Comparison of ENCODE assay signal across 21 cellular contexts in the genomic region with DNA sequence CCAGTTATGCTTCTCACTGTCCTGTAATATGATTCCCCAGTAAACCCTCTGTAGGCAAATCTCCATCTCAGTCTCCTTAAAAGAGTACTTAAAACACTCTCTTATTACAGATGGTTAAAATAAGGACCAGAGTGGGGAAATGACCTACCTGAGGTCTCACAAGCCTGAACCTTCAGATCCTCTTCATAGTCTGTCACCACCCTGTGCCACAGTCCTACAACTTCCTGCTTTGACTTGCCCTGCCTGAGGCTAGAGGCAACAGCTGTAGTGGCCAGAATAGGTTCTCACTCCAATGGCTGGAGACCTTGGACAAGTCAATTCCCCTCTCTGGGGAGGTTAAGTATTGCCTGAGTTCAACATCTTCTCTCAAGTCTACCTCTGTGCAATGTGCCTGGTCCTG. TPM values are rescaled to one million over a fixed set of nuclear protein-coding genes. Genes with fewer than 3 reads are reported as not detected.
DNase-seq lines count a peak whose midpoint lies in the region; ATAC-seq and TF ChIP-seq lines count a peak whose summit lies in the region.
"Had no signal": no experiment of that assay in that cellular context is flagged by ENCODE, and none has a peak within 500 bp of the region (broad histone marks: within the 10 kb centered on the region; RNA-seq: fewer than 3 reads in every experiment).

No MANE protein-coding gene starts in this region.

- H3K79me2 ChIP-seq in PC-3 (ENCODE audit: low read length): no peaks in the 10 kb centered on the region
- H3K79me2 ChIP-seq: parathyroid adenoma had no signal

- no peaks in the 10 kb centered on the region for H3K27me3 Mint-ChIP-seq in effector memory CD8-positive, alpha-beta T cell
- H3K27me3 Mint-ChIP-seq: memory B cell, T-helper 17 cell had no signal

- H3K9ac ChIP-seq in PC-3 (ENCODE audit: low read length): no peak overlapping the region
- H3K9ac ChIP-seq: parathyroid adenoma had no signal

- no peaks in the 10 kb centered on the region for H3K36me3 Mint-ChIP-seq in effector memory CD8-positive, alpha-beta T cell (ENCODE audit: insufficient read depth)

- CTCF ChIA-PET in PC-3 (lab: Charles Lee): no interaction called here

- H3K4me2 ChIP-seq in PC-3 (ENCODE audit: low read length): no peak overlapping the region

- H3F3A ChIP-seq in PC-3 (ENCODE audit: low read length, unreplicated experiment): no peaks in the 10 kb centered on the region

- peak; percentile 52 to 64 for DNase-seq in AML-193 (lab: John Stamatoyannopoulos, UW)
- DNase-seq in GM12865 (ENCODE audit: low read depth): peak; percentile 28
- DNase-seq in PC-3: no peak
- DNase-seq in effector memory CD8-positive, alpha-beta T cell: no peak
- no peak for DNase-seq in sciatic nerve (ENCODE audit: low spot score)
- DNase-seq in effector CD4-positive, alpha-beta T cell: no peak
- DNase-seq in dedifferentiated amniotic fluid mesenchymal stem cell (ENCODE audit: extremely low spot score): no peak
- DNase-seq: activated CD4-positive, CD25-positive, alpha-beta regulatory T cell; COR-L47; dorsolateral prefrontal cortex; H7; head of caudate nucleus; KG1; naive thymus-derived CD4-positive, alpha-beta T cell; NCI-H1417; stimulated activated CD4-positive, alpha-beta T cell treated with anti-CD3 and anti-CD28 coated beads, Interleukin-2, amount 100 ng/mL, for 48 hours; T-helper 17 cell; uterus had no signal

- H4K20me1 ChIP-seq in PC-3 (ENCODE audit: low read length): no peaks in the 10 kb centered on the region

- ATAC-seq in PC-3 (peak; percentile 24; the same call in 1 of the 2 replicates), sciatic nerve (no peak)
- ATAC-seq in effector memory CD8-positive, alpha-beta T cell (replicated peaks): peak; percentile 26
- ATAC-seq: naive thymus-derived CD4-positive, alpha-beta T cell; T-helper 17 cell had no signal

- H3K9me2 ChIP-seq in PC-3 (replicated peaks; ENCODE audit: low read length): no peaks in the 10 kb centered on the region

- H3K27me3 ChIP-seq in PC-3 (ENCODE audit: low read length): no peaks in the 10 kb centered on the region
- H3K27me3 ChIP-seq: dorsolateral prefrontal cortex, uterus had no signal

- H2AFZ ChIP-seq in PC-3 (ENCODE audit: low read length): no peak overlapping the region
- H2AFZ ChIP-seq: parathyroid adenoma had no signal

- H3K4me3 ChIP-seq in GM12865 (ENCODE audit: low read depth, low read length): no peak overlapping the region
- H3K4me3 ChIP-seq in PC-3 (ENCODE audit: low read length): no peak overlapping the region
- H3K4me3 ChIP-seq: dorsolateral prefrontal cortex, uterus had no signal

- intact Hi-C loops in PC-3 (cut with micrococcal nuclease): no loop called here
- intact Hi-C loops in sciatic nerve (cut with DNase I): no loop called here

- POLR2A ChIA-PET in PC-3 (lab: Charles Lee; ENCODE audit: unreplicated experiment): no interaction called here

- no peaks in the 10 kb centered on the region for H3K36me3 ChIP-seq in PC-3 (ENCODE audit: low read depth, low read length)
- H3K36me3 ChIP-seq: uterus had no signal

- H3K4me1 ChIP-seq in PC-3 (ENCODE audit: insufficient read depth, low read length): no peaks in the 10 kb centered on the region
- H3K4me1 ChIP-seq: parathyroid adenoma, uterus had no signal

- no peak for TF ChIP-seq CTCF in GM12865 (IDR thresholded peaks at IDR 0.05; ENCODE audit: insufficient read depth, low read depth, low read length, missing control alignments)
- TF ChIP-seq CTCF in PC-3 (conservative IDR thresholded peaks at IDR 0.05; ENCODE audit: low read depth, low read length): no peak

- no peaks in the 10 kb centered on the region for H3K9me3 Mint-ChIP-seq in effector memory CD8-positive, alpha-beta T cell
- H3K9me3 Mint-ChIP-seq: memory B cell; naive thymus-derived CD4-positive, alpha-beta T cell had no signal

- no peak overlapping the region for H3K27ac ChIP-seq in PC-3 (ENCODE audit: low read length)
- H3K27ac ChIP-seq: dorsolateral prefrontal cortex, parathyroid adenoma, RWPE1, uterus had no signal

- peaks cover 7 to 11% of the 10 kb centered on the region in 2 donors for H3K4me1 Mint-ChIP-seq in effector memory CD8-positive, alpha-beta T cell (ENCODE audit: low read depth in 2 of 2)
- H3K4me1 Mint-ChIP-seq: memory B cell had no signal

- no TSS peak for BruUV-seq in PC-3 (replicated peaks; lab: Mats Ljungman, UMichigan)

- no peaks in the 10 kb centered on the region for H3K9me3 ChIP-seq in PC-3 (ENCODE audit: low read length)
- H3K9me3 ChIP-seq: uterus had no signal

- no peak overlapping the region for H3K4me3 Mint-ChIP-seq in effector memory CD8-positive, alpha-beta T cell
- H3K4me3 Mint-ChIP-seq: memory B cell; naive thymus-derived CD4-positive, alpha-beta T cell; T-helper 17 cell had no signal

- no peak overlapping the region for H3K27ac Mint-ChIP-seq in effector memory CD8-positive, alpha-beta T cell
- H3K27ac Mint-ChIP-seq: memory B cell; naive thymus-derived CD4-positive, alpha-beta T cell; T-helper 17 cell had no signal

RNA-seq across cellular contexts. Expression of a gene that starts 28.0 kb away (rescaled TPM):
- 6.9 and 10.7 TPM in 2 replicates for total RNA-seq in PC-3 (2014; rRNA removed)
- 5.8 TPM for total RNA-seq in sciatic nerve

RNA-seq across cellular contexts. Expression of a gene that starts 41.5 kb away (rescaled TPM):
- 10.1 and 13.6 TPM in 2 replicates for total RNA-seq in PC-3 (2014; rRNA removed)
- total RNA-seq in sciatic nerve: 10.7 TPM

RNA-seq across cellular contexts. Expression of a gene that starts 51.4 kb away (rescaled TPM):
- total RNA-seq in PC-3 (2014; rRNA removed) (364 and 465 TPM in 2 replicates), sciatic nerve (92.2 TPM)

RNA-seq across cellular contexts. Expression of a gene that starts 54.5 kb away (rescaled TPM):
- total RNA-seq in PC-3 (2014; rRNA removed): 63.6 and 66.0 TPM in 2 replicates
- 66.2 TPM for total RNA-seq in sciatic nerve

Comparison
In these comparisons a context has a peak if more than half of its experiments do, and no peak if none do; other contexts are left out.
1. DNase-seq: peak in AML-193 (2 of 2) and GM12865 (single experiment); none in PC-3 (single experiment), effector memory CD8-positive, alpha-beta T cell (0 of 3), sciatic nerve (single experiment), effector CD4-positive, alpha-beta T cell (single experiment) and dedifferentiated amniotic fluid mesenchymal stem cell (single experiment).